12 cellular contexts compared by ENCODE assay signal in the genomic region with DNA sequence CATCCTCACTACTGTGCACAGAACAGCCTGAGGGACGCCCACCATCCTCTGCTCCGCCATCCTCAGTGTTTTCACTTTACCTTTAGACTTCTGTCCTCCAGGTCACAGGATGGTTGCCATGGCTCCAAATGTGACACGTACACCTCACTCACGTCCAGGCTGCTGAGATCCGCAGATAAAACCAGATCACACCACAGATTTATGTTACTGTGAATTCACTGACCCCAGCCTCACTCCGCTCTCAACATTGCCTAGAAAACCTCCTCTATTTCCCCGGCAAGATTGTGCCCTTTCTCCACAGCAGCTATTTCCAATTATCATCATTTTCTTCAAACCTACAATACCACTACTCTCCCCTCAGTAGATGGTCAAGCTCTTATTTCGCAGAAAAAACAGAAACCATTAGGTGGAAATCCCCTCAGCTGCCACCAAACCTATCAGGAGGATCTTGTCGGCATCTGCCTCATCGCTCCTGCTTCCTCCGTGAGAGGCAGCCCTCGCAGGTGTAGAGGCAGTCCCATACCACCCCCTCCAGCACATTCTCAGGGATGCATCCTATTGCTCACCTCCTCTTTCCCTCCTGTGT. TPM values are rescaled to one million over a fixed set of nuclear protein-coding genes. Genes with fewer than 3 reads are reported as not detected.
DNase-seq lines count a peak whose midpoint lies in the region; ATAC-seq, FAIRE-seq and TF ChIP-seq lines count a peak whose summit lies in the region.
"Had no signal": no experiment of that assay in that cellular context is flagged by ENCODE, and none has a peak within 500 bp of the region (broad histone marks: within the 10 kb centered on the region; RNA-seq: fewer than 3 reads in every experiment).

No MANE protein-coding gene starts in this region.

- peak overlapping the region; percentile 25 for H3K27ac Mint-ChIP-seq in activated T-helper 2 cell treated with anti-CD3 and anti-CD28 coated beads, Interferon-gamma antibody, Interleukin-2, Interleukin-4, amounts not matched to agents 10 μg/mL and 5 μg/mL and 100 μg/mL, durations not matched to agents 14 hours and 24 hours and 36 hours
- H3K27ac Mint-ChIP-seq: activated naive CD4-positive, alpha-beta T cell treated with anti-CD3 and anti-CD28 coated beads, Interleukin-2, amount 10 ng/mL, durations not matched to agents 7 days and 5 days had no signal

- peaks cover 16% of the 10 kb centered on the region for H3K9me3 Mint-ChIP-seq in activated T-helper 2 cell treated with anti-CD3 and anti-CD28 coated beads, Interferon-gamma antibody, Interleukin-2, Interleukin-4, amounts not matched to agents 10 μg/mL and 5 μg/mL and 100 μg/mL, durations not matched to agents 14 hours and 24 hours and 36 hours

- peaks cover 11% of the 10 kb centered on the region for H3K36me3 Mint-ChIP-seq in activated T-helper 2 cell treated with anti-CD3 and anti-CD28 coated beads, Interferon-gamma antibody, Interleukin-2, Interleukin-4, amounts not matched to agents 10 μg/mL and 5 μg/mL and 100 μg/mL, durations not matched to agents 14 hours and 24 hours and 36 hours (ENCODE audit: low read depth)

- H3K4me1 ChIP-seq in small intestine (ENCODE audit: control insufficient read depth in 2 of 2, insufficient read depth in 1 of 2, low read depth in 1 of 2, low read length in 1 of 2), result peaks cover 0 to 2% of the 10 kb centered on the region in 2 donors

- H3K27me3 ChIP-seq in small intestine (ENCODE audit: control insufficient read depth in 2 of 2, insufficient read depth in 2 of 2, low read length in 2 of 2), result no peaks in the 10 kb centered on the region
- H3K27me3 ChIP-seq: suprapubic skin had no signal

- DNase-seq in activated T-helper 2 cell treated with anti-CD3 and anti-CD28 coated beads, Interferon-gamma antibody, Interleukin-2, Interleukin-4, amounts not matched to agents 10 μg/mL and 5 μg/mL and 100 μg/mL, durations not matched to agents 14 hours and 24 hours and 36 hours (ENCODE audit: low spot score), result no peak
- DNase-seq in DMS153 treated with DMSO at 0.1 percent for 48 hours (lab: John Stamatoyannopoulos, UW; ENCODE audit: unreplicated experiment), result no peak
- no peak for DNase-seq in small intestine
- DNase-seq: activated naive CD4-positive, alpha-beta T cell treated with anti-CD3 and anti-CD28 coated beads, Interleukin-2, amount 10 ng/mL, durations not matched to agents 7 days and 5 days had no signal

- ATAC-seq in GM19397 (IDR thresholded peaks at IDR 0.05; ENCODE audit: unreplicated experiment) (peak; percentile 41), HG03175 (IDR thresholded peaks at IDR 0.05; ENCODE audit: unreplicated experiment) (peak; percentile 53), HG03139 (IDR thresholded peaks at IDR 0.05; ENCODE audit: unreplicated experiment) (no peak), HG03025 (IDR thresholded peaks at IDR 0.05; ENCODE audit: low FRiP score, unreplicated experiment) (no peak)

- H3K4me3 ChIP-seq in GM12875 (ENCODE audit: low read depth, low read length) (peak overlapping the region; percentile 53), small intestine (ENCODE audit: low read depth in 1 of 2, low read length in 2 of 2) (no peak overlapping the region)
- H3K4me3 ChIP-seq: lung, smooth muscle cell, suprapubic skin had no signal

- no peaks in the 10 kb centered on the region for H3K27me3 Mint-ChIP-seq in activated T-helper 2 cell treated with anti-CD3 and anti-CD28 coated beads, Interferon-gamma antibody, Interleukin-2, Interleukin-4, amounts not matched to agents 10 μg/mL and 5 μg/mL and 100 μg/mL, durations not matched to agents 14 hours and 24 hours and 36 hours (ENCODE audit: low read depth)

- 69 to 77% (median 70%) methylated on average over 12 of the region's 12 CpGs for WGBS in small intestine, 3 donors

- H3K27ac ChIP-seq in small intestine (ENCODE audit: low read depth in 1 of 2, low read length in 1 of 2), result peak overlapping the region in 1 of 2 donors; percentile 42
- H3K27ac ChIP-seq: suprapubic skin had no signal

- H3K36me3 ChIP-seq in small intestine (ENCODE audit: control insufficient read depth in 2 of 2, insufficient read depth in 2 of 2, low read length in 2 of 2), result no peaks in the 10 kb centered on the region
- H3K36me3 ChIP-seq: suprapubic skin had no signal

- intact Hi-C loops in activated T-helper 2 cell treated with anti-CD3 and anti-CD28 coated beads, Interferon-gamma antibody, Interleukin-2, Interleukin-4, amounts not matched to agents 10 μg/mL and 5 μg/mL and 100 μg/mL, durations not matched to agents 14 hours and 24 hours and 36 hours (cut with micrococcal nuclease), result no loop called here

- H3K4me3 Mint-ChIP-seq in activated T-helper 2 cell treated with anti-CD3 and anti-CD28 coated beads, Interferon-gamma antibody, Interleukin-2, Interleukin-4, amounts not matched to agents 10 μg/mL and 5 μg/mL and 100 μg/mL, durations not matched to agents 14 hours and 24 hours and 36 hours (ENCODE audit: low read depth), result peak overlapping the region; percentile 13
- H3K4me3 Mint-ChIP-seq: activated naive CD4-positive, alpha-beta T cell treated with anti-CD3 and anti-CD28 coated beads, Interleukin-2, amount 10 ng/mL, durations not matched to agents 7 days and 5 days had no signal

- H3K4me1 Mint-ChIP-seq in activated T-helper 2 cell treated with anti-CD3 and anti-CD28 coated beads, Interferon-gamma antibody, Interleukin-2, Interleukin-4, amounts not matched to agents 10 μg/mL and 5 μg/mL and 100 μg/mL, durations not matched to agents 14 hours and 24 hours and 36 hours (ENCODE audit: low read depth), result peaks cover 36% of the 10 kb centered on the region

- 0 out of 2 replicates have a peak, but pooled peaks have one; percentile 20 for TF ChIP-seq CTCF in GM12875 (IDR thresholded peaks at IDR 0.05; ENCODE audit: borderline replicate concordance, insufficient read depth, low read depth, low read length)

- FAIRE-seq in small intestine (lab: Jason Lieb, UNC), result no peak

- no peaks in the 10 kb centered on the region for H3K9me3 ChIP-seq in small intestine (ENCODE audit: control insufficient read depth, low read depth)
- H3K9me3 ChIP-seq: suprapubic skin had no signal

RNA-seq across cellular contexts. Expression of a gene that starts 49.8 kb away (rescaled TPM):
- 21.0 and 22.5 TPM in 2 replicates for total RNA-seq in activated T-helper 2 cell treated with anti-CD3 and anti-CD28 coated beads, Interferon-gamma antibody, Interleukin-2, Interleukin-4, amounts not matched to agents 10 μg/mL and 5 μg/mL and 100 μg/mL, durations not matched to agents 14 hours and 24 hours and 36 hours
- 10 to 100 TPM in 1 of 3 donors, 1 to 10 TPM in 1, under 1 TPM in 1; 0.67 to 18.7 (median 2.2) TPM for polyA plus RNA-seq in small intestine

Comparison
In these comparisons a context has a peak if more than half of its experiments do, and no peak if none do; other contexts are left out.
1. ATAC-seq: peak in GM19397 (single experiment) and HG03175 (single experiment); none in HG03139 (single experiment) and HG03025 (single experiment).